19 cellular contexts compared by ENCODE assay signal in the genomic region with DNA sequence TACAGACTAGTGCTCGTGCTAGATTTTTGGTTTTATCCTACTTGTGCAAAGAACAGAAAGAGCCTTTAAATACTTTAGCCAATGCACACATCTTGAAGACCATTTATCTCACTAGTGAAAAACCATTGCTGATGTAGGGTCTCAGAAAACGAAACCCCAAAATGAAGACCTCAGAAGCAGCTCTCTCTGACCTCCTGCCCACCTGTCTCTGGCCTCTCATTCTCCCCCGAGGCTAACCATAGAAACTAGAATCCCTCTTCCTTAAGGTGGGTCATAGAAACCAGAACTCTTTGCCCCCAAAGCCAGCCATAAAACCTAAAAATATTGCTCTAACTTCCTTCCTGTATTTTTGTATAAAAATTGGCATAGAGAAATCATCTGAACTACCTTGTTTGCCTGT.
DNase-seq lines count a peak whose midpoint lies in the region; ATAC-seq, FAIRE-seq and TF ChIP-seq lines count a peak whose summit lies in the region.
"Had no signal": no experiment of that assay in that cellular context is flagged by ENCODE, and none has a peak within 500 bp of the region (broad histone marks: within the 10 kb centered on the region; RNA-seq: fewer than 3 reads in every experiment).

No MANE protein-coding gene starts in this region.

- H3K27me3 Mint-ChIP-seq in GM23338 (ENCODE audit: insufficient read depth, low read depth, poor library complexity): peaks cover 3% of the 10 kb centered on the region

- no peak overlapping the region for H3K9ac ChIP-seq in BLaER1
- H3K9ac ChIP-seq in GM12878 (ENCODE audit: control insufficient read depth, insufficient read depth, low read length): no peak overlapping the region

- POLR2A ChIA-PET in GM12878 (lab: Charles Lee): no interaction called here

- SMC1A ChIA-PET in GM12878 (lab: Charles Lee; ENCODE audit: uncharacterized antibody, unreplicated experiment): no interaction called here

- peak; percentile 35 for ATAC-seq in GM19043 (IDR thresholded peaks at IDR 0.05; ENCODE audit: low read depth, unreplicated experiment)
- ATAC-seq in GM23338: no peak
- no peak; the same call in 2 of the 3 replicates for ATAC-seq in GM12878

- no peak overlapping the region for H3K27ac Mint-ChIP-seq in GM23338
- H3K27ac Mint-ChIP-seq: CD4-positive, CD25-positive, alpha-beta regulatory T cell had no signal

- intact Hi-C loops in GM12878 (cut with micrococcal nuclease; ENCODE audit: unreplicated experiment): loop anchor here (10.0 kb wide), 1 partner anchor 491 kb away; no protein-coding TSS in a partner anchor

- H3K27me3 ChIP-seq in BLaER1 (no peaks in the 10 kb centered on the region), GM23338 (ENCODE audit: insufficient read depth) (no peaks in the 10 kb centered on the region), GM12878 (replicated peaks in 1 of 2; ENCODE audit: control insufficient read depth in 2 of 2, insufficient read depth in 2 of 2, low read length in 1 of 2) (no peaks in the 10 kb centered on the region), suprapubic skin (no peaks in the 10 kb centered on the region)

- no peaks in the 10 kb centered on the region for H3F3A ChIP-seq in GM23338 (replicated peaks; ENCODE audit: low read depth)

- TF ChIP-seq POLR2A in GM12878 (IDR thresholded peaks at IDR 0.05; ENCODE audit: low read depth, low read length) (no peak), suprapubic skin (IDR thresholded peaks at IDR 0.05) (no peak)

- H3K4me2 ChIP-seq in BLaER1: peak overlapping the region; percentile 10; the same call in 1 of the 2 replicates
- H3K4me2 ChIP-seq in GM23338: no peak overlapping the region
- H3K4me2 ChIP-seq in GM12878 (ENCODE audit: control insufficient read depth, insufficient read depth): peak overlapping the region; percentile 48; the same call in 1 of the 2 replicates

- no peaks in the 10 kb centered on the region for H3K4me1 Mint-ChIP-seq in GM23338
- H3K4me1 Mint-ChIP-seq: CD4-positive, CD25-positive, alpha-beta regulatory T cell had no signal

- H4K20me1 ChIP-seq in BLaER1 (no peaks in the 10 kb centered on the region), GM23338 (replicated peaks; ENCODE audit: insufficient read depth) (no peaks in the 10 kb centered on the region), GM12878 (ENCODE audit: control insufficient read depth, insufficient read depth) (no peaks in the 10 kb centered on the region)

- TF ChIP-seq CTCF in GM23338 (conservative IDR thresholded peaks at IDR 0.05; ENCODE audit: low read depth in 2 of 2) (no peak), GM12878 (IDR thresholded peaks at IDR 0.05 in 2 of 3, conservative IDR thresholded peaks at IDR 0.05 in 1 of 3; ENCODE audit: control insufficient read depth in 2 of 3, extremely low read depth in 1 of 3, insufficient read depth in 1 of 3, low read depth in 3 of 3, low read length in 3 of 3) (no peak), suprapubic skin (IDR thresholded peaks at IDR 0.05) (no peak)

- no peaks in the 10 kb centered on the region for H3K9me2 ChIP-seq in GM23338 (ENCODE audit: insufficient read depth)

- H3K4me3 ChIP-seq in BLaER1 (no peak overlapping the region), GM23338 (no peak overlapping the region), GM12878 (no peak overlapping the region), suprapubic skin (no peak overlapping the region)
- H3K4me3 ChIP-seq: SK-N-MC had no signal

- no peak overlapping the region for H3K4me3 Mint-ChIP-seq in GM23338
- H3K4me3 Mint-ChIP-seq: CD4-positive, CD25-positive, alpha-beta regulatory T cell had no signal

- peak overlapping the region; percentile 7; the same call in 1 of the 2 replicates for H2AFZ ChIP-seq in GM23338
- H2AFZ ChIP-seq in GM12878 (ENCODE audit: control insufficient read depth, low read depth, low read length): no peak overlapping the region

- CTCF ChIA-PET in GM12878 (lab: Yijun Ruan, JAX): no interaction called here

- 8% methylated on average over 3 of the region's 3 CpGs for WGBS in GM12878 (ENCODE audit: insufficient coverage, insufficient replicate concordance, low lambda C conversion rate, missing lambda C conversion rate)
- WGBS in suprapubic skin: 57% methylated on average over 3 of the region's 3 CpGs

- TF ChIP-seq EP300 in GM12878 (IDR thresholded peaks at IDR 0.05; ENCODE audit: borderline replicate concordance in 1 of 2, control insufficient read depth in 1 of 2, low read depth in 2 of 2, low read length in 2 of 2): no peak
- no peak for TF ChIP-seq EP300 in suprapubic skin (IDR thresholded peaks at IDR 0.05)

- H3K4me1 ChIP-seq in BLaER1 (peaks cover 12% of the 10 kb centered on the region), GM23338 (ENCODE audit: insufficient read depth) (no peaks in the 10 kb centered on the region), GM12878 (ENCODE audit: control insufficient read depth, insufficient read depth, low read length) (no peaks in the 10 kb centered on the region; the same call in 1 of the 2 replicates), suprapubic skin (no peaks in the 10 kb centered on the region)

- peaks cover 14% of the 10 kb centered on the region for H3K36me3 Mint-ChIP-seq in GM23338 (ENCODE audit: low read depth)
- H3K36me3 Mint-ChIP-seq: CD4-positive, CD25-positive, alpha-beta regulatory T cell had no signal

- peaks cover 19% of the 10 kb centered on the region for H3K9me3 Mint-ChIP-seq in GM23338

- peak; percentile 23 for FAIRE-seq in GM12878 (lab: Jason Lieb, UNC)
- FAIRE-seq: G401.6, H54 had no signal

- no peak for DNase-seq in GM23338 (ENCODE audit: low spot score)
- DNase-seq in GM12878 (ENCODE audit: low read depth, low spot score): no peak
- DNase-seq in suprapubic skin (ENCODE audit: low spot score in 2 of 2): no peak
- no peak for DNase-seq in RKO (ENCODE audit: low spot score)
- no peak for DNase-seq in nucleus accumbens (lab: John Stamatoyannopoulos, UW)
- no peak for DNase-seq in NCI-H1105 treated with DMSO at 0.1 percent for 48 hours (lab: John Stamatoyannopoulos, UW)
- DNase-seq: 8988T; CD4-positive, CD25-positive, alpha-beta regulatory T cell; COR-L47; NCI-H1694 treated with DMSO at 0.1 percent for 48 hours; NCI-H510A; NCI-H774; OCI-M1; SHP77 had no signal

- H3K36me3 ChIP-seq in BLaER1 (no peaks in the 10 kb centered on the region), GM23338 (ENCODE audit: insufficient read depth) (no peaks in the 10 kb centered on the region), GM12878 (ENCODE audit: control insufficient read depth in 2 of 2, insufficient read depth in 2 of 2, low read length in 1 of 2) (no peaks in the 10 kb centered on the region), suprapubic skin (no peaks in the 10 kb centered on the region)

- in situ Hi-C loops in GM12878 (cut with MboI): no loop called here

- TF ChIP-seq RAD21 in GM12878 (IDR thresholded peaks at IDR 0.05; ENCODE audit: insufficient read depth, low read depth, low read length): no peak

- peaks cover 11% of the 10 kb centered on the region for H3K9me3 ChIP-seq in BLaER1
- no peaks in the 10 kb centered on the region; the same call in 2 of the 3 replicates for H3K9me3 ChIP-seq in GM12878 (replicated peaks; ENCODE audit: control insufficient read depth, insufficient read depth, low read length)
- H3K9me3 ChIP-seq in suprapubic skin: no peaks in the 10 kb centered on the region

- H3K79me2 ChIP-seq in GM23338 (replicated peaks; ENCODE audit: insufficient read depth): no peaks in the 10 kb centered on the region
- H3K79me2 ChIP-seq in GM12878 (ENCODE audit: control insufficient read depth, insufficient read depth, low read length): no peaks in the 10 kb centered on the region

- H3K27ac ChIP-seq in BLaER1: no peak overlapping the region
- no peak overlapping the region for H3K27ac ChIP-seq in GM23338 (ENCODE audit: low read depth)
- H3K27ac ChIP-seq in GM12878 (ENCODE audit: control insufficient read depth, insufficient read depth): no peak overlapping the region
- no peak overlapping the region for H3K27ac ChIP-seq in suprapubic skin
- H3K27ac ChIP-seq: SK-N-MC had no signal

- RAD21 ChIA-PET in GM12878 (lab: Charles Lee; ENCODE audit: unreplicated experiment): interaction anchor here (1.9 kb wide), 1 partner anchor 10 kb away, joined by 3 read pairs; no protein-coding TSS in a partner anchor

- BruUV-seq in GM12878 (replicated peaks; lab: Mats Ljungman, UMichigan): no TSS peak

TF ChIP-seq in GM23338, 12 proteins besides CTCF, POLR2A, EP300 and RAD21 (continues in another document):
- TF ChIP-seq EZH2 (IDR thresholded peaks at IDR 0.05; ENCODE audit: low read depth, unreplicated experiment) (no peak), EZH2phosphoT487 (IDR thresholded peaks at IDR 0.05; ENCODE audit: unreplicated experiment) (no peak)

TF ChIP-seq in GM12878, 131 proteins besides CTCF, POLR2A, EP300 and RAD21 (continues in another document):
- TF ChIP-seq, protein P1, sequence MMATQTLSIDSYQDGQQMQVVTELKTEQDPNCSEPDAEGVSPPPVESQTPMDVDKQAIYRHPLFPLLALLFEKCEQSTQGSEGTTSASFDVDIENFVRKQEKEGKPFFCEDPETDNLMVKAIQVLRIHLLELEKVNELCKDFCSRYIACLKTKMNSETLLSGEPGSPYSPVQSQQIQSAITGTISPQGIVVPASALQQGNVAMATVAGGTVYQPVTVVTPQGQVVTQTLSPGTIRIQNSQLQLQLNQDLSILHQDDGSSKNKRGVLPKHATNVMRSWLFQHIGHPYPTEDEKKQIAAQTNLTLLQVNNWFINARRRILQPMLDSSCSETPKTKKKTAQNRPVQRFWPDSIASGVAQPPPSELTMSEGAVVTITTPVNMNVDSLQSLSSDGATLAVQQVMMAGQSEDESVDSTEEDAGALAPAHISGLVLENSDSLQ (IDR thresholded peaks at IDR 0.05): no peak
- TF ChIP-seq, protein P2, sequence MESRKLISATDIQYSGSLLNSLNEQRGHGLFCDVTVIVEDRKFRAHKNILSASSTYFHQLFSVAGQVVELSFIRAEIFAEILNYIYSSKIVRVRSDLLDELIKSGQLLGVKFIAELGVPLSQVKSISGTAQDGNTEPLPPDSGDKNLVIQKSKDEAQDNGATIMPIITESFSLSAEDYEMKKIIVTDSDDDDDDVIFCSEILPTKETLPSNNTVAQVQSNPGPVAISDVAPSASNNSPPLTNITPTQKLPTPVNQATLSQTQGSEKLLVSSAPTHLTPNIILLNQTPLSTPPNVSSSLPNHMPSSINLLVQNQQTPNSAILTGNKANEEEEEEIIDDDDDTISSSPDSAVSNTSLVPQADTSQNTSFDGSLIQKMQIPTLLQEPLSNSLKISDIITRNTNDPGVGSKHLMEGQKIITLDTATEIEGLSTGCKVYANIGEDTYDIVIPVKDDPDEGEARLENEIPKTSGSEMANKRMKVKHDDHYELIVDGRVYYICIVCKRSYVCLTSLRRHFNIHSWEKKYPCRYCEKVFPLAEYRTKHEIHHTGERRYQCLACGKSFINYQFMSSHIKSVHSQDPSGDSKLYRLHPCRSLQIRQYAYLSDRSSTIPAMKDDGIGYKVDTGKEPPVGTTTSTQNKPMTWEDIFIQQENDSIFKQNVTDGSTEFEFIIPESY (IDR thresholded peaks at IDR 0.05): no peak
- TF ChIP-seq MEF2A (IDR thresholded peaks at IDR 0.05; ENCODE audit: insufficient read depth, low read depth, low read length): no peak
- no peak for TF ChIP-seq NFYA (IDR thresholded peaks at IDR 0.05; ENCODE audit: borderline replicate concordance, low read depth, low read length)
- no peak for TF ChIP-seq BRCA1 (IDR thresholded peaks at IDR 0.05; ENCODE audit: low read depth, low read length)
- no peak for TF ChIP-seq CREB1 (IDR thresholded peaks at IDR 0.05; ENCODE audit: low read depth)
- no peak for TF ChIP-seq CHD1 (IDR thresholded peaks at IDR 0.05; ENCODE audit: low read depth, low read length)
